In genomic region chr22:41203118-41203517, GRCh38 we compare ENCODE assay signal across 24 cellular contexts. TPM values are rescaled to one million over a fixed set of nuclear protein-coding genes. Genes with fewer than 3 reads are reported as not detected.
DNase-seq lines count a peak whose midpoint lies in the region; ATAC-seq and TF ChIP-seq lines count a peak whose summit lies in the region.
"Had no signal": no experiment of that assay in that cellular context is flagged by ENCODE, and none has a peak within 500 bp of the region (broad histone marks: within the 10 kb centered on the region; RNA-seq: fewer than 3 reads in every experiment).

No MANE protein-coding gene starts in this region.

- no peak overlapping the region for H3K27ac ChIP-seq in HEK293 (ENCODE audit: extremely low read depth, low read depth, low read length)
- H3K27ac ChIP-seq: 22Rv1; A549; BLaER1 treated with 17β-estradiol and CSF1 and Interleukin-3, amounts not matched to agents 10 nM and 100 nM; C4-2B had no signal

- H3K4me1 ChIP-seq in HEK293 (ENCODE audit: control insufficient read depth, insufficient read depth, low read length) = 0 out of 2 replicates have a peak, but pooled peaks cover 2% of the 10 kb centered on the region
- H3K4me1 ChIP-seq: A549 had no signal

- no peaks in the 10 kb centered on the region for H3K9me3 ChIP-seq in HEK293 (ENCODE audit: control insufficient read depth, insufficient read depth, low read depth, low read length)
- H3K9me3 ChIP-seq: A549; BLaER1 treated with 17β-estradiol and CSF1 and Interleukin-3, amounts not matched to agents 10 nM and 100 nM; Caco-2 had no signal

- no peak overlapping the region for H3K4me3 ChIP-seq in HEK293 (ENCODE audit: low read depth, low read length)
- H3K4me3 ChIP-seq: A549; BLaER1 treated with 17β-estradiol and CSF1 and Interleukin-3, amounts not matched to agents 10 nM and 100 nM; GM12878 had no signal

- peaks cover 35% of the 10 kb centered on the region for H3K4me1 Mint-ChIP-seq in activated naive CD8-positive, alpha-beta T cell treated with anti-CD3 and anti-CD28 coated beads, Interleukin-2, amount 50 U/mL, for 24 hours
- H3K4me1 Mint-ChIP-seq in activated naive CD8-positive, alpha-beta T cell treated with anti-CD3 and anti-CD28 coated beads for 36 hours = peaks cover 19% of the 10 kb centered on the region
- peaks cover 18% of the 10 kb centered on the region for H3K4me1 Mint-ChIP-seq in neural crest cell

- H3K9me3 Mint-ChIP-seq in activated naive CD8-positive, alpha-beta T cell treated with anti-CD3 and anti-CD28 coated beads, Interleukin-2, amount 50 U/mL, for 24 hours = no peaks in the 10 kb centered on the region
- H3K9me3 Mint-ChIP-seq in activated naive CD8-positive, alpha-beta T cell treated with anti-CD3 and anti-CD28 coated beads for 36 hours = no peaks in the 10 kb centered on the region
- no peaks in the 10 kb centered on the region for H3K9me3 Mint-ChIP-seq in neural crest cell
- H3K9me3 Mint-ChIP-seq: CD4-positive, alpha-beta T cell; CD8-positive, alpha-beta T cell had no signal

- H3K36me3 ChIP-seq in HEK293 (ENCODE audit: control insufficient read depth in 2 of 2, insufficient read depth in 1 of 2, low read length in 2 of 2) = peaks cover 4 to 7% of the 10 kb centered on the region in 2 experiments; a peak in 2 of 3 replicates

- DNase-seq in activated naive CD8-positive, alpha-beta T cell treated with anti-CD3 and anti-CD28 coated beads, Interleukin-2, amount 50 U/mL, for 24 hours = no peak
- DNase-seq in activated naive CD8-positive, alpha-beta T cell treated with anti-CD3 and anti-CD28 coated beads for 36 hours = no peak
- DNase-seq in neural crest cell (ENCODE audit: low read depth, low spot score) (no peak), DMS114 treated with DMSO at 0.1 percent for 48 hours (lab: John Stamatoyannopoulos, UW; ENCODE audit: unreplicated experiment) (no peak)
- DNase-seq: AML-193; Caco-2; Calu3; CD4-positive, alpha-beta T cell; CD8-positive, alpha-beta T cell; DMS153; DMS53; DMS79; DND-41; EL; GDM1 had no signal

- POLR2A ChIA-PET in HEK293 (lab: Yijun Ruan, JAX) = no interaction called here

- peaks cover 13% of the 10 kb centered on the region for H3K36me3 Mint-ChIP-seq in activated naive CD8-positive, alpha-beta T cell treated with anti-CD3 and anti-CD28 coated beads, Interleukin-2, amount 50 U/mL, for 24 hours (ENCODE audit: low read depth)
- peaks cover 6% of the 10 kb centered on the region for H3K36me3 Mint-ChIP-seq in activated naive CD8-positive, alpha-beta T cell treated with anti-CD3 and anti-CD28 coated beads for 36 hours
- no peaks in the 10 kb centered on the region for H3K36me3 Mint-ChIP-seq in neural crest cell (ENCODE audit: low read depth)

- H3K4me3 Mint-ChIP-seq in activated naive CD8-positive, alpha-beta T cell treated with anti-CD3 and anti-CD28 coated beads, Interleukin-2, amount 50 U/mL, for 24 hours = peak overlapping the region; percentile 9
- no peak overlapping the region for H3K4me3 Mint-ChIP-seq in activated naive CD8-positive, alpha-beta T cell treated with anti-CD3 and anti-CD28 coated beads for 36 hours
- peak overlapping the region; percentile 42 for H3K4me3 Mint-ChIP-seq in neural crest cell
- H3K4me3 Mint-ChIP-seq: CD8-positive, alpha-beta T cell had no signal

- H3K27ac Mint-ChIP-seq in activated naive CD8-positive, alpha-beta T cell treated with anti-CD3 and anti-CD28 coated beads, Interleukin-2, amount 50 U/mL, for 24 hours = no peak overlapping the region
- no peak overlapping the region for H3K27ac Mint-ChIP-seq in activated naive CD8-positive, alpha-beta T cell treated with anti-CD3 and anti-CD28 coated beads for 36 hours
- no peak overlapping the region for H3K27ac Mint-ChIP-seq in neural crest cell (ENCODE audit: unreplicated experiment)
- H3K27ac Mint-ChIP-seq: B cell; CD4-positive, alpha-beta T cell; CD8-positive, alpha-beta T cell had no signal

- CTCF ChIA-PET in HEK293 (lab: Yijun Ruan, JAX) = no interaction called here

- ATAC-seq in activated naive CD8-positive, alpha-beta T cell treated with anti-CD3 and anti-CD28 coated beads, Interleukin-2, amount 50 U/mL, for 24 hours = no peak
- no peak for ATAC-seq in HG03442 (IDR thresholded peaks at IDR 0.05; ENCODE audit: unreplicated experiment)
- ATAC-seq: A549; CD8-positive, alpha-beta T cell; GM12878 had no signal

- TF ChIP-seq CTCF in HEK293 (tag by site-specific recombination; IDR thresholded peaks at IDR 0.05) (no peak), neural crest cell (conservative IDR thresholded peaks at IDR 0.05) (no peak)

- peaks cover 15% of the 10 kb centered on the region for H3K27me3 Mint-ChIP-seq in activated naive CD8-positive, alpha-beta T cell treated with anti-CD3 and anti-CD28 coated beads, Interleukin-2, amount 50 U/mL, for 24 hours
- H3K27me3 Mint-ChIP-seq in activated naive CD8-positive, alpha-beta T cell treated with anti-CD3 and anti-CD28 coated beads for 36 hours = peaks cover 18% of the 10 kb centered on the region
- peaks cover 40% of the 10 kb centered on the region for H3K27me3 Mint-ChIP-seq in neural crest cell (ENCODE audit: low read depth)
- H3K27me3 Mint-ChIP-seq: CD4-positive, alpha-beta T cell had no signal

TF ChIP-seq in HEK293, 187 proteins besides CTCF, POLR2A, EP300 and RAD21:
- peak; percentile 21; the same call in 1 of the 2 replicates for TF ChIP-seq ZNF580 (tag by site-specific recombination; IDR thresholded peaks at IDR 0.05)
- no peak for TF ChIP-seq ATF2 (tag by site-specific recombination; IDR thresholded peaks at IDR 0.05; ENCODE audit: low read depth)
- no peak for TF ChIP-seq ZNF501 (tag by site-specific recombination; IDR thresholded peaks at IDR 0.05)
- TF ChIP-seq ZNF623 (tag by site-specific recombination; IDR thresholded peaks at IDR 0.05) = peak; percentile 99
- no peak for TF ChIP-seq ZFP69B (tag by site-specific recombination; IDR thresholded peaks at IDR 0.05)
- 0 out of 2 replicates have a peak, but pooled peaks have one; percentile 22 for TF ChIP-seq ZNF280D (tag by site-specific recombination; IDR thresholded peaks at IDR 0.05)
- no peak for TF ChIP-seq ZNF558 (tag by site-specific recombination; IDR thresholded peaks at IDR 0.05)

RNA-seq across cellular contexts. Expression of gene L3MBTL2, which starts 2.0 kb away (rescaled TPM):
- 10 to 100 TPM; 40.8 to 46.6 TPM for total RNA-seq in activated naive CD8-positive, alpha-beta T cell treated with anti-CD3 and anti-CD28 coated beads for 36 hours
- 30.6 and 32.3 TPM in 2 replicates for total RNA-seq in neural crest cell

RNA-seq across cellular contexts. Expression of gene CHADL, which starts 37.6 kb away (rescaled TPM):
- total RNA-seq in activated naive CD8-positive, alpha-beta T cell treated with anti-CD3 and anti-CD28 coated beads for 36 hours = under 1 TPM; 0.22 to 0.39 TPM
- total RNA-seq in neural crest cell = 0.61 and 1.8 TPM in 2 replicates
- total RNA-seq: A172, GM12878 had no signal
